In genomic region chr4:156941940-156942548, GRCh38 we compare ENCODE assay signal across 1 cellular context.
TF ChIP-seq lines count a peak whose summit lies in the region.

No MANE protein-coding gene starts in this region.

TF ChIP-seq in GM23338, 12 proteins besides CTCF, POLR2A, EP300 and RAD21 (continued from another document):
- TF ChIP-seq REST (IDR thresholded peaks at IDR 0.05; ENCODE audit: unreplicated experiment) (no peak), NANOG (IDR thresholded peaks at IDR 0.05; ENCODE audit: borderline replicate concordance) (no peak), POLR2AphosphoS5 (IDR thresholded peaks at IDR 0.05; ENCODE audit: low read depth) (no peak)
TF ChIP-seq in GM23338: peak in this region for 0.
